ENCODE assay signal across 28 cellular contexts in the genomic region with DNA sequence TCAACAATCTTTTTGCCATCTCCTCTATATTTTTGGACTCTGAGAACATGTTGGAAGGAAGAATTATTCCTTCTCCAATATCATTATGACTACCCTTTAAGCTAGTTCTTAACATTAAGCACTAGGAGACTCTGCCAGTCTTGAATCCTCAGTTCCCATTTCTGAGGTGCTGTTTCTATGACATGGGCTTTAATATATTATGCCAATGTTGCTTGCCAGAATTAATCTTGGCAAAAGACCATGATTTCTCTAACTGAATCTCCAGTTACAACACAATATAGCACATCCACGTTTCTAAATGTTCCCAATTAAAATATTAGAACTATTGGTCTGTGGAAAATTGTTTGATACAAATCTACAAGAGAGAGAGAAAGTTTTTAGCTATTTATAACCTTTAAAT.
"Had no signal": no experiment of that assay in that cellular context is flagged by ENCODE, and none has a peak within 500 bp of the region (broad histone marks: within the 10 kb centered on the region; RNA-seq: fewer than 3 reads in every experiment).

No MANE protein-coding gene starts in this region.

- DNase-seq: activated CD4-positive, alpha-beta T cell treated with anti-CD3 and anti-CD28 coated beads for 1 hour; activated CD4-positive, alpha-beta T cell treated with anti-CD3 and anti-CD28 coated beads, Interleukin-2, amount 10 ng/mL, durations not matched to agents 24 days and 14 days; activated CD4-positive, alpha-beta T cell treated with anti-CD3 and anti-CD28 coated beads, Interleukin-2, amount 50 U/mL, for 48 hours; activated CD4-positive, CD25-positive, alpha-beta regulatory T cell; activated CD8-positive, alpha-beta T cell treated with anti-CD3 and anti-CD28 coated beads, Interleukin-2, amount 10 ng/mL, durations not matched to agents 7 days and 5 days; activated gamma-delta T cell treated with Interleukin-2 at 50 U/mL for 16 hours; activated naive CD4-positive, alpha-beta T cell treated with anti-CD3 and anti-CD28 coated beads for 36 hours; activated T-cell treated with anti-CD3 and anti-CD28 coated beads for 4 hours; activated T-cell treated with anti-CD3 and anti-CD28 coated beads, Interleukin-2, amount 50 U/mL, for 4 hours; adrenal gland; body of pancreas; Karpas-422; NCI-H1105; NCI-H1417 treated with DMSO at 0.1 percent for 48 hours; NCI-H2029; NCI-H2171 treated with DMSO at 0.1 percent for 48 hours; NCI-H2227 treated with DMSO at 0.1 percent for 48 hours; NCI-H524 treated with DMSO at 0.1 percent for 48 hours; PC-9; Right ventricle myocardium superior; SW 1271; T-helper 1 cell; T-helper 2 cell; T-helper 9 cell; WERI-Rb-1 had no signal

- H3K9me3 Mint-ChIP-seq: activated CD4-positive, alpha-beta T cell treated with anti-CD3 and anti-CD28 coated beads, Interleukin-2, amount 10 ng/mL, durations not matched to agents 24 days and 14 days; activated naive CD4-positive, alpha-beta T cell treated with anti-CD3 and anti-CD28 coated beads for 36 hours; activated naive CD4-positive, alpha-beta T cell treated with anti-CD3 and anti-CD28 coated beads, Interleukin-2, amount 50 U/mL, for 72 hours; activated T-cell treated with anti-CD3 and anti-CD28 coated beads, Interleukin-2, amount 50 U/mL, for 4 hours; activated T-helper 1 cell treated with anti-CD3 and anti-CD28 coated beads, Interleukin-12 subunit alpha, Interleukin-12 subunit beta, Interleukin-2, Interleukin-4 antibody, amounts not matched to agents 30 ng/mL and 10 ng/mL and 1 ng/mL, durations not matched to agents 14 hours and 24 hours and 36 hours had no signal

- H3K4me1 Mint-ChIP-seq: activated CD4-positive, alpha-beta T cell treated with anti-CD3 and anti-CD28 coated beads, Interleukin-2, amount 10 ng/mL, durations not matched to agents 24 days and 14 days had no signal

- H3K4me2 ChIP-seq: PC-9 had no signal

- H3K4me1 ChIP-seq: adrenal gland, body of pancreas, breast epithelium had no signal

- H3K27ac Mint-ChIP-seq: activated CD4-positive, alpha-beta T cell treated with anti-CD3 and anti-CD28 coated beads, Interleukin-2, amount 10 ng/mL, durations not matched to agents 24 days and 14 days; activated CD8-positive, alpha-beta T cell treated with anti-CD3 and anti-CD28 coated beads, Interleukin-2, amount 10 ng/mL, durations not matched to agents 7 days and 5 days; activated naive CD4-positive, alpha-beta T cell treated with anti-CD3 and anti-CD28 coated beads for 36 hours; activated naive CD4-positive, alpha-beta T cell treated with anti-CD3 and anti-CD28 coated beads, Interleukin-2, amount 50 U/mL, for 72 hours; activated T-helper 1 cell treated with anti-CD3 and anti-CD28 coated beads, Interleukin-12 subunit alpha, Interleukin-12 subunit beta, Interleukin-2, Interleukin-4 antibody, amounts not matched to agents 30 ng/mL and 10 ng/mL and 1 ng/mL, durations not matched to agents 14 hours and 24 hours and 36 hours had no signal

- ATAC-seq: activated CD8-positive, alpha-beta T cell treated with anti-CD3 and anti-CD28 coated beads, Interleukin-2, amount 10 ng/mL, durations not matched to agents 7 days and 5 days; activated naive CD4-positive, alpha-beta T cell treated with anti-CD3 and anti-CD28 coated beads, Interleukin-2, amount 50 U/mL, for 72 hours; activated T-cell treated with anti-CD3 and anti-CD28 coated beads, Interleukin-2, amount 50 U/mL, for 4 hours; body of pancreas had no signal

- H2AFZ ChIP-seq: PC-9 had no signal

- H3K36me3 ChIP-seq: adrenal gland, breast epithelium, WERI-Rb-1 had no signal

- H3K27ac ChIP-seq: adrenal gland, body of pancreas, breast epithelium, PC-9, WERI-Rb-1 had no signal

- H3K9me3 ChIP-seq: adrenal gland, body of pancreas, breast epithelium had no signal

- H3K4me3 Mint-ChIP-seq: activated CD4-positive, alpha-beta T cell treated with anti-CD3 and anti-CD28 coated beads, Interleukin-2, amount 10 ng/mL, durations not matched to agents 24 days and 14 days; activated CD8-positive, alpha-beta T cell treated with anti-CD3 and anti-CD28 coated beads, Interleukin-2, amount 10 ng/mL, durations not matched to agents 7 days and 5 days; activated naive CD4-positive, alpha-beta T cell treated with anti-CD3 and anti-CD28 coated beads for 36 hours; activated T-cell treated with anti-CD3 and anti-CD28 coated beads, Interleukin-2, amount 50 U/mL, for 4 hours; activated T-helper 1 cell treated with anti-CD3 and anti-CD28 coated beads, Interleukin-12 subunit alpha, Interleukin-12 subunit beta, Interleukin-2, Interleukin-4 antibody, amounts not matched to agents 30 ng/mL and 10 ng/mL and 1 ng/mL, durations not matched to agents 14 hours and 24 hours and 36 hours had no signal

- H3K36me3 Mint-ChIP-seq: activated naive CD4-positive, alpha-beta T cell treated with anti-CD3 and anti-CD28 coated beads, Interleukin-2, amount 50 U/mL, for 72 hours had no signal

- H3K4me3 ChIP-seq: adrenal gland, body of pancreas, breast epithelium, PC-9 had no signal

- H3K27me3 ChIP-seq: breast epithelium had no signal

- H3K27me3 Mint-ChIP-seq: activated CD4-positive, alpha-beta T cell treated with anti-CD3 and anti-CD28 coated beads, Interleukin-2, amount 10 ng/mL, durations not matched to agents 24 days and 14 days had no signal
